Comparison of ENCODE assay signal across 8 cellular contexts in genomic region chr19:15264061-15264932, GRCh38. TPM values are rescaled to one million over a fixed set of nuclear protein-coding genes. Genes with fewer than 3 reads are reported as not detected.
DNase-seq lines count a peak whose midpoint lies in the region; ATAC-seq and TF ChIP-seq lines count a peak whose summit lies in the region.

No MANE protein-coding gene starts in this region.

- ATAC-seq in HG02623 (IDR thresholded peaks at IDR 0.05; ENCODE audit: unreplicated experiment), result no peak

- peak; percentile 79 for DNase-seq in ELR (ENCODE audit: low read depth)
- peak; percentile 72 for DNase-seq in NAMALWA (ENCODE audit: low spot score)
- peak; percentile 58 for DNase-seq in activated CD4-positive, CD25-positive, alpha-beta regulatory T cell treated with anti-CD3 and anti-CD28 coated beads, Interleukin-2, amount 50 U/mL, for 16 hours (ENCODE audit: low read depth, low spot score)
- DNase-seq in cardiac fibroblast (ENCODE audit: low read depth in 2 of 2), result peak; percentile 75 to 81
- peak; percentile 48 for DNase-seq in kidney tubule cell (ENCODE audit: low spot score)
- peak; percentile 66 to 70 for DNase-seq in stimulated activated CD4-positive, alpha-beta T cell treated with anti-CD3 and anti-CD28 coated beads, Interleukin-1b, Interleukin-23, amount 100 ng/mL, for 4 hours (ENCODE audit: low read depth in 2 of 2)
- DNase-seq in A172 (ENCODE audit: low spot score), result no peak

- H3K4me3 ChIP-seq in cardiac fibroblast (replicated peaks in 1 of 2; ENCODE audit: low read depth in 2 of 2, low read length in 2 of 2), result no peak overlapping the region

- peak; percentile 76 for TF ChIP-seq CTCF in cardiac fibroblast (IDR thresholded peaks at IDR 0.05; ENCODE audit: low read depth, low read length)

RNA-seq across cellular contexts. Expression of gene EPHX3, which starts 32.0 kb away (rescaled TPM):
- not detected in 2 replicates for total RNA-seq in A172 (2014; rRNA removed; shearing (Covaris generic))
